In genomic region chr4:154928640-154929257, GRCh38 we compare ENCODE assay signal across 11 cellular contexts.
DNase-seq lines count a peak whose midpoint lies in the region; ATAC-seq lines count a peak whose summit lies in the region.
"Had no signal": no experiment of that assay in that cellular context is flagged by ENCODE, and none has a peak within 500 bp of the region (broad histone marks: within the 10 kb centered on the region; RNA-seq: fewer than 3 reads in every experiment).

No MANE protein-coding gene starts in this region.

- peak in 2 of 3 experiments; percentile 33 to 69 for DNase-seq in NCI-H1417 (lab: John Stamatoyannopoulos, UW)
- no peak for DNase-seq in NCI-H1417 treated with DMSO at 0.1 percent for 48 hours (lab: John Stamatoyannopoulos, UW)
- peak; percentile 18 for DNase-seq in RPMI7951 (ENCODE audit: low read depth)
- DNase-seq in fibroblast of the conjunctiva (ENCODE audit: low read depth), result peak; percentile 61
- peak; percentile 47 for DNase-seq in stromal cell of bone marrow (ENCODE audit: low read depth)
- no peak for DNase-seq in aorta
- no peak for DNase-seq in NCI-H226
- DNase-seq: activated effector memory CD4-positive, alpha-beta T cell treated with anti-CD3 and anti-CD28 coated beads, Interleukin-2, amount 50 U/mL, for 16 hours; kidney had no signal

- no peak for ATAC-seq in aorta (ENCODE audit: low FRiP score)
- no peak for ATAC-seq in HG03095 (IDR thresholded peaks at IDR 0.05; ENCODE audit: unreplicated experiment)

- 50 to 57% methylated on average over 6 of the region's 6 CpGs for WGBS in aorta, 2 donors

- no peak overlapping the region for H3K27ac ChIP-seq in aorta (ENCODE audit: low read depth in 1 of 2, low read length in 2 of 2)
- H3K27ac ChIP-seq: SJSA1 had no signal

- no peaks in the 10 kb centered on the region for H3K36me3 ChIP-seq in aorta (ENCODE audit: control insufficient read depth in 1 of 2, insufficient read depth in 2 of 2, low read length in 1 of 2)
- H3K36me3 ChIP-seq: SJSA1 had no signal

- H3K9me3 ChIP-seq in aorta (ENCODE audit: control insufficient read depth, low read length), result peaks cover 3% of the 10 kb centered on the region
- H3K9me3 ChIP-seq: SJSA1 had no signal

- no peaks in the 10 kb centered on the region for H3K27me3 ChIP-seq in aorta (ENCODE audit: control insufficient read depth in 1 of 2, insufficient read depth in 2 of 2, low read length in 1 of 2)
- H3K27me3 ChIP-seq: SJSA1 had no signal

- no peaks in the 10 kb centered on the region for H3K4me1 ChIP-seq in aorta (ENCODE audit: control insufficient read depth in 1 of 2, insufficient read depth in 2 of 2, low read length in 2 of 2)
- H3K4me1 ChIP-seq: SJSA1 had no signal

- H3K4me3 ChIP-seq in aorta (ENCODE audit: low read length in 2 of 2), result no peak overlapping the region
- H3K4me3 ChIP-seq: SJSA1 had no signal

- intact Hi-C loops in aorta (cut with DNase I), result no loop called here

Comparison
In these comparisons a context has a peak if more than half of its experiments do, and no peak if none do; other contexts are left out.
1. DNase-seq: peak in NCI-H1417 (2 of 3), RPMI7951 (single experiment), fibroblast of the conjunctiva (single experiment) and stromal cell of bone marrow (single experiment); none in NCI-H1417 treated with DMSO at 0.1 percent for 48 hours (single experiment), aorta (0 of 2) and NCI-H226 (single experiment).